8 cellular contexts compared by ENCODE assay signal in the genomic region with DNA sequence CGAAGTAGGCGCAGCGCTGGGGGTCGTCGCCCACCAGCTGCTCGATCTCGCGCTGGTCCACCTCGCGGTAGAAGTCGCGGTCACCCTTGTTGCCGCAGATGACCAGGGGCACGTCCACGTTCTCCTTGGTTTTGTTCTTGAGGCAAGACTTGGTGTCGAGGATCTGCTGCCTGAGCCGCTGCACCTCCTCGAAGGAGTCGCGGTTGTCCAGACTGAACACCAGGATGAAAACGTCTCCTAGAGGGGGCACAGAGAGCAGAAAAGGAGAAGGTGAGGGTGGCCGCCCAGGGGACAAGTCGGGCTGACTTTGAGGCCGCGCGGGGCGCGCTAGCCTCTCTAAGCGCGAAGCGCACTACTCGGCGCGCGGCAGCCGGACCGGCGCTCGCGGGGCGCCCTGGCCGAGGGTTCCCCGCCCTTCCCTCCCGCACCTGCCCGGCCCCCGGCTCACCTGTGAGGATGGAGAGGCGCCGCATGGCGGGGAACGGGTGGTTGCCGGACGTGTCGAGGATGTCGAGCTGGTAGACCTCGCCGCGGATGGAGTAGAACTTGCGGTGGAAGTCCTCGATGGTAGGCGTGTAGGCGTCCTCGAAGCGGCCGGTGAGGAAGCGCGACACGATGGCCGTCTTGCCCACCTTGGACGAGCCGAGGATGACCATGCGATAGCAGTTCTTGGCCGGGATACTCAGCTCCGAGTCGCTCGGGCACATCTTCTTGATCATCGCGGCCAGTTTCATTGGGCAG. TPM values are rescaled to one million over a fixed set of nuclear protein-coding genes. Genes with fewer than 3 reads are reported as not detected.
A peak's percentile ranks its signal among the peaks of the same experiment; 100 is the strongest.
DNase-seq lines count a peak whose midpoint lies in the region; ATAC-seq and TF ChIP-seq lines count a peak whose summit lies in the region.

No MANE protein-coding gene starts in this region.

- no peak for TF ChIP-seq POLR2A in HCT116 (IDR thresholded peaks at IDR 0.05; ENCODE audit: borderline replicate concordance, extremely low read depth, insufficient read depth, insufficient read length)

- CTCF ChIA-PET in HCT116 (lab: Charles Lee), result interaction anchor here (1.0 to 2.5 kb wide), 10 partner anchors 9 to 146 kb away, joined by 3 to 31 read pairs (median 10); no protein-coding TSS in a partner anchor

- H3K9me3 Mint-ChIP-seq in activated T-helper 1 cell treated with anti-CD3 and anti-CD28 coated beads, Interleukin-12 subunit alpha, Interleukin-12 subunit beta, Interleukin-2, Interleukin-4 antibody, amounts not matched to agents 30 ng/mL and 10 ng/mL and 1 ng/mL, durations not matched to agents 14 hours and 24 hours and 36 hours, result no peaks in the 10 kb centered on the region
- peaks cover 39% of the 10 kb centered on the region for H3K9me3 Mint-ChIP-seq in glutamatergic neuron (ENCODE audit: unreplicated experiment)

- TF ChIP-seq CTCF in AG09309 (IDR thresholded peaks at IDR 0.05; ENCODE audit: control insufficient read depth, insufficient read depth, low read depth, low read length, missing control alignments), result no peak
- no peak for TF ChIP-seq CTCF in HCT116 (IDR thresholded peaks at IDR 0.05 in 2 of 3, conservative IDR thresholded peaks at IDR 0.05 in 1 of 3; ENCODE audit: borderline replicate concordance in 1 of 3, insufficient read depth in 1 of 3, low read depth in 2 of 3, low read length in 2 of 3)
- TF ChIP-seq CTCF in glutamatergic neuron (IDR thresholded peaks at IDR 0.05; ENCODE audit: partially characterized antibody, unreplicated experiment), result no peak
- TF ChIP-seq CTCF in osteoblast (IDR thresholded peaks at IDR 0.05; ENCODE audit: extremely low read depth, low read depth, low read length), result no peak

- BruUV-seq in HCT116 (replicated peaks; lab: Mats Ljungman, UMichigan), result no TSS peak

- H3K79me2 ChIP-seq in HCT116 (ENCODE audit: insufficient read depth, low read length) (no peaks in the 10 kb centered on the region), osteoblast (ENCODE audit: insufficient read depth, low read length) (no peaks in the 10 kb centered on the region)

- DNase-seq in AG09309 (ENCODE audit: low read depth) (no peak), HCT116 (ENCODE audit: low read depth, low spot score) (no peak), glutamatergic neuron (no peak), osteoblast (ENCODE audit: insufficient read length, low spot score, missing footprints) (peak; percentile 92), HT-29 (ENCODE audit: low spot score) (no peak), NCI-H345 treated with DMSO at 0.1 percent for 48 hours (lab: John Stamatoyannopoulos, UW; ENCODE audit: unreplicated experiment) (no peak)
- DNase-seq in activated T-helper 1 cell treated with anti-CD3 and anti-CD28 coated beads, Interleukin-12 subunit alpha, Interleukin-12 subunit beta, Interleukin-2, Interleukin-4 antibody, amounts not matched to agents 30 ng/mL and 10 ng/mL and 1 ng/mL, durations not matched to agents 14 hours and 24 hours and 36 hours (ENCODE audit: low spot score), result peak; percentile 20

- H3K4me3 Mint-ChIP-seq in activated T-helper 1 cell treated with anti-CD3 and anti-CD28 coated beads, Interleukin-12 subunit alpha, Interleukin-12 subunit beta, Interleukin-2, Interleukin-4 antibody, amounts not matched to agents 30 ng/mL and 10 ng/mL and 1 ng/mL, durations not matched to agents 14 hours and 24 hours and 36 hours, result peak overlapping the region; percentile 78
- peak overlapping the region; percentile 100 for H3K4me3 Mint-ChIP-seq in glutamatergic neuron (ENCODE audit: unreplicated experiment)

- POLR2A ChIA-PET in HCT116 (lab: Charles Lee), result no interaction called here

- peaks cover 14% of the 10 kb centered on the region for H3K4me1 Mint-ChIP-seq in activated T-helper 1 cell treated with anti-CD3 and anti-CD28 coated beads, Interleukin-12 subunit alpha, Interleukin-12 subunit beta, Interleukin-2, Interleukin-4 antibody, amounts not matched to agents 30 ng/mL and 10 ng/mL and 1 ng/mL, durations not matched to agents 14 hours and 24 hours and 36 hours (ENCODE audit: low read depth)
- H3K4me1 Mint-ChIP-seq in glutamatergic neuron (ENCODE audit: low read depth, unreplicated experiment), result peaks cover 39% of the 10 kb centered on the region

- H2AFZ ChIP-seq in HCT116 (ENCODE audit: low read depth, low read length, poor library complexity, severe bottlenecking) (no peak overlapping the region), osteoblast (ENCODE audit: low read length) (peak overlapping the region; percentile 31)

- intact Hi-C loops in HCT116 (cut with micrococcal nuclease), result no loop called here
- intact Hi-C loops in activated T-helper 1 cell treated with anti-CD3 and anti-CD28 coated beads, Interleukin-12 subunit alpha, Interleukin-12 subunit beta, Interleukin-2, Interleukin-4 antibody, amounts not matched to agents 30 ng/mL and 10 ng/mL and 1 ng/mL, durations not matched to agents 14 hours and 24 hours and 36 hours (cut with micrococcal nuclease), result loop anchor here (1.0 to 10.0 kb wide), 9 partner anchors 11 to 539 kb away; a partner anchor contains a TSS

- H3K4me3 ChIP-seq in AG09309 (ENCODE audit: control insufficient read depth, low read depth, low read length) (peak overlapping the region; percentile 47), HCT116 (replicated peaks in 1 of 2; ENCODE audit: low read depth in 1 of 2, low read length in 2 of 2) (no peak overlapping the region), osteoblast (ENCODE audit: insufficient read depth, low read length) (peak overlapping the region; percentile 79)

- H3K4me2 ChIP-seq in HCT116 (ENCODE audit: low read length), result peak overlapping the region; percentile 75
- peak overlapping the region; percentile 95 for H3K4me2 ChIP-seq in osteoblast (ENCODE audit: insufficient read depth, low read length)

- no peak for TF ChIP-seq RAD21 in HCT116 (IDR thresholded peaks at IDR 0.05; ENCODE audit: low read depth)

- ATAC-seq in HCT116 (no peak), HG03135 (IDR thresholded peaks at IDR 0.05; ENCODE audit: unreplicated experiment) (no peak)

- H3K27ac ChIP-seq in HCT116 (ENCODE audit: low read depth, low read length) (no peak overlapping the region), osteoblast (ENCODE audit: low read depth, low read length) (peak overlapping the region; percentile 53)

- peaks cover 14% of the 10 kb centered on the region for H3K27me3 Mint-ChIP-seq in activated T-helper 1 cell treated with anti-CD3 and anti-CD28 coated beads, Interleukin-12 subunit alpha, Interleukin-12 subunit beta, Interleukin-2, Interleukin-4 antibody, amounts not matched to agents 30 ng/mL and 10 ng/mL and 1 ng/mL, durations not matched to agents 14 hours and 24 hours and 36 hours (ENCODE audit: insufficient read depth)
- H3K27me3 Mint-ChIP-seq in glutamatergic neuron (ENCODE audit: unreplicated experiment), result peaks cover 40% of the 10 kb centered on the region

- H3K27me3 ChIP-seq in HCT116 (ENCODE audit: insufficient read depth, low read length) (no peaks in the 10 kb centered on the region), osteoblast (ENCODE audit: insufficient read depth, low read length) (no peaks in the 10 kb centered on the region)

- H3K9me2 ChIP-seq in HCT116 (ENCODE audit: insufficient read depth), result no peaks in the 10 kb centered on the region

- RAD21 ChIA-PET in HCT116 (lab: Charles Lee; ENCODE audit: low non-redundant PET in 1 of 2, low total read pairs in 2 of 2, uncharacterized antibody in 2 of 2, unreplicated experiment in 2 of 2), result interaction anchor here in 1 of 2 experiments (1.5 kb wide), 1 partner anchor 147 kb away, joined by 8 read pairs; no protein-coding TSS in a partner anchor

- peak overlapping the region; percentile 61 for H3K27ac Mint-ChIP-seq in activated T-helper 1 cell treated with anti-CD3 and anti-CD28 coated beads, Interleukin-12 subunit alpha, Interleukin-12 subunit beta, Interleukin-2, Interleukin-4 antibody, amounts not matched to agents 30 ng/mL and 10 ng/mL and 1 ng/mL, durations not matched to agents 14 hours and 24 hours and 36 hours
- H3K27ac Mint-ChIP-seq in glutamatergic neuron (ENCODE audit: unreplicated experiment), result peak overlapping the region; percentile 100

- peaks cover 0 to 4% of the 10 kb centered on the region in 2 experiments; a peak in 2 of 4 replicates for H3K36me3 ChIP-seq in HCT116 (ENCODE audit: control insufficient read depth in 1 of 2, insufficient read depth in 2 of 2, low read length in 2 of 2)
- H3K36me3 ChIP-seq in osteoblast (ENCODE audit: insufficient read depth, low read length), result peaks cover 10% of the 10 kb centered on the region

- no peak overlapping the region for H3K9ac ChIP-seq in HCT116 (ENCODE audit: low read length)

- H3K9me3 ChIP-seq in HCT116 (ENCODE audit: control insufficient read depth in 1 of 2, insufficient read depth in 1 of 2, low read depth in 1 of 2, low read length in 2 of 2) (no peaks in the 10 kb centered on the region), osteoblast (ENCODE audit: low read depth, low read length) (no peaks in the 10 kb centered on the region)

- H3K36me3 Mint-ChIP-seq in activated T-helper 1 cell treated with anti-CD3 and anti-CD28 coated beads, Interleukin-12 subunit alpha, Interleukin-12 subunit beta, Interleukin-2, Interleukin-4 antibody, amounts not matched to agents 30 ng/mL and 10 ng/mL and 1 ng/mL, durations not matched to agents 14 hours and 24 hours and 36 hours (ENCODE audit: low read depth), result peaks cover 17% of the 10 kb centered on the region
- peaks cover 4% of the 10 kb centered on the region for H3K36me3 Mint-ChIP-seq in glutamatergic neuron (ENCODE audit: unreplicated experiment)

- H3K4me1 ChIP-seq in HCT116 (ENCODE audit: control insufficient read depth in 1 of 2, insufficient read depth in 2 of 2, low read length in 2 of 2) (peaks cover 0 to 15% of the 10 kb centered on the region in 2 experiments; a peak in 2 of 4 replicates), osteoblast (ENCODE audit: insufficient read depth, low read length) (peaks cover 12% of the 10 kb centered on the region)

- H4K20me1 ChIP-seq in HCT116 (ENCODE audit: insufficient read depth) (no peaks in the 10 kb centered on the region), osteoblast (ENCODE audit: insufficient read depth, low read length) (no peaks in the 10 kb centered on the region)

RNA-seq across cellular contexts. Expression of a gene that starts 0.6 kb away (rescaled TPM):
- total RNA-seq in HCT116 (2021; ENCODE audit: unreplicated experiment) (0.30 TPM), glutamatergic neuron (ENCODE audit: unreplicated experiment) (140 TPM), osteoblast (13.8 and 14.7 TPM in 2 replicates)
- polyA plus RNA-seq in HCT116 (2012), result 0.22 and 0.32 TPM in 2 replicates
- total RNA-seq in activated T-helper 1 cell treated with anti-CD3 and anti-CD28 coated beads, Interleukin-12 subunit alpha, Interleukin-12 subunit beta, Interleukin-2, Interleukin-4 antibody, amounts not matched to agents 30 ng/mL and 10 ng/mL and 1 ng/mL, durations not matched to agents 14 hours and 24 hours and 36 hours, result 10.1 and 12.9 TPM in 2 replicates
- total RNA-seq in HT-29 (2014; rRNA removed; shearing (Covaris generic)), result 5.9 and 6.0 TPM in 2 replicates

RNA-seq across cellular contexts. Expression of a gene that starts 18.8 kb away (rescaled TPM):
- 13.9 TPM for total RNA-seq in HCT116 (2021; ENCODE audit: unreplicated experiment)
- 7.9 and 9.0 TPM in 2 replicates for polyA plus RNA-seq in HCT116 (2012)
- 13.8 and 15.2 TPM in 2 replicates for total RNA-seq in activated T-helper 1 cell treated with anti-CD3 and anti-CD28 coated beads, Interleukin-12 subunit alpha, Interleukin-12 subunit beta, Interleukin-2, Interleukin-4 antibody, amounts not matched to agents 30 ng/mL and 10 ng/mL and 1 ng/mL, durations not matched to agents 14 hours and 24 hours and 36 hours
- 23.2 TPM for total RNA-seq in glutamatergic neuron (ENCODE audit: unreplicated experiment)
- 15.6 and 17.0 TPM in 2 replicates for total RNA-seq in osteoblast
- 8.9 and 10.5 TPM in 2 replicates for total RNA-seq in HT-29 (2014; rRNA removed; shearing (Covaris generic))

Comparison
In these comparisons a context has a peak if more than half of its experiments do, and no peak if none do; other contexts are left out.
1. DNase-seq: peak in activated T-helper 1 cell treated with anti-CD3 and anti-CD28 coated beads, Interleukin-12 subunit alpha, Interleukin-12 subunit beta, Interleukin-2, Interleukin-4 antibody, amounts not matched to agents 30 ng/mL and 10 ng/mL and 1 ng/mL, durations not matched to agents 14 hours and 24 hours and 36 hours (single experiment) and osteoblast (single experiment); none in AG09309 (single experiment), HCT116 (single experiment), glutamatergic neuron (single experiment), HT-29 (single experiment) and NCI-H345 treated with DMSO at 0.1 percent for 48 hours (single experiment).
2. H3K4me3 ChIP-seq: peak in AG09309 (single experiment) and osteoblast (single experiment); none in HCT116 (0 of 2).